Comparison of ENCODE assay signal across 19 cellular contexts in the genomic region with DNA sequence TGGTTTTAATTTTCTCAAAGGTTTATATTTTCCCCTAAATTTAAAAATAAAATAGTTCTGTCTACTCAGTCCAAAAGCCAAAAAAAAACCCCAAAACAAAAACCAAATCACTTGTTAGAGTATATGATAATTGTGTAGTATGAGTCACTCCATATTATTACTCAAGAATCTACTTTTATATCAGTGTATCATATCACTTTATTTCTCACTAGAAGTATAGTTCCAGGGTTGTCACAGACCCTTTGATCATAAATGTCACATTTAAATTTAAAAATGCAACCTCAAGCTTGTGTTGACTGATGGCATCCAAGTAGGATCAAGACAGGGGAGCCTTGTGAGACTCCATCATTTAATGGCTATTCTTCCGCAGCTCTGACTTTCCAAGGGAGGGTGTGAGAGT.
"Had no signal": no experiment of that assay in that cellular context is flagged by ENCODE, and none has a peak within 500 bp of the region (broad histone marks: within the 10 kb centered on the region; RNA-seq: fewer than 3 reads in every experiment).

No MANE protein-coding gene starts in this region.

- H3K4me1 ChIP-seq: neural progenitor cell, tibial artery had no signal

- H3K9me3 Mint-ChIP-seq: memory B cell, mesothelial cell of epicardium, natural killer cell, neural progenitor cell had no signal

- H3K27me3 ChIP-seq: heart right ventricle, neural progenitor cell, ovary, right atrium auricular region, sigmoid colon, tibial artery had no signal

- H3K27ac ChIP-seq: dorsolateral prefrontal cortex, neural progenitor cell, ovary, sigmoid colon, skin epidermis, tibial artery had no signal

- DNase-seq: cortex of kidney; dorsolateral prefrontal cortex; effector CD8-positive, alpha-beta T cell; heart right ventricle; hypothalamus; kidney glomerular epithelial cell; natural killer cell; nucleus accumbens; ovary; sigmoid colon; stimulated activated CD4-positive, alpha-beta T cell treated with anti-CD3 and anti-CD28 coated beads, Interleukin-12 subunit alpha, Interleukin-12 subunit beta, amount 100 ng/mL, for 4 hours; stimulated activated naive CD4-positive, alpha-beta T cell; tibial artery had no signal

- H3K4me3 Mint-ChIP-seq: memory B cell, mesothelial cell of epicardium, natural killer cell, neural progenitor cell had no signal

- H3K4me1 Mint-ChIP-seq: natural killer cell, neural progenitor cell had no signal

- H3K27ac Mint-ChIP-seq: memory B cell, mesothelial cell of epicardium, natural killer cell, neural progenitor cell had no signal

- H3K27me3 Mint-ChIP-seq: memory B cell had no signal

- H3K4me3 ChIP-seq: dorsolateral prefrontal cortex, heart right ventricle, neural progenitor cell, ovary, right atrium auricular region, sigmoid colon, skin epidermis, tibial artery had no signal

- H3K36me3 Mint-ChIP-seq: memory B cell, mesothelial cell of epicardium, natural killer cell, neural progenitor cell had no signal

- H3K9me3 ChIP-seq: heart right ventricle, ovary, right atrium auricular region, sigmoid colon, tibial artery had no signal

- ATAC-seq: esophagus mucosa, heart right ventricle, natural killer cell had no signal

- H3K36me3 ChIP-seq: neural progenitor cell, ovary, right atrium auricular region, sigmoid colon had no signal
